29 cellular contexts compared by ENCODE assay signal in genomic region chrX:46737462-46737861, GRCh38. TPM values are rescaled to one million over a fixed set of nuclear protein-coding genes. Genes with fewer than 3 reads are reported as not detected.
DNase-seq lines count a peak whose midpoint lies in the region; ATAC-seq, FAIRE-seq and TF ChIP-seq lines count a peak whose summit lies in the region.
"Had no signal": no experiment of that assay in that cellular context is flagged by ENCODE, and none has a peak within 500 bp of the region (broad histone marks: within the 10 kb centered on the region; RNA-seq: fewer than 3 reads in every experiment).

No MANE protein-coding gene starts in this region.

- TF ChIP-seq CTCF in MCF 10A (IDR thresholded peaks at IDR 0.05; ENCODE audit: unreplicated experiment), result no peak
- no peak for TF ChIP-seq CTCF in breast epithelium (IDR thresholded peaks at IDR 0.05)
- no peak for TF ChIP-seq CTCF in astrocyte (IDR thresholded peaks at IDR 0.05; ENCODE audit: insufficient read depth, low read depth, low read length)
- no peak for TF ChIP-seq CTCF in GM10248 (IDR thresholded peaks at IDR 0.05; ENCODE audit: control extremely low read depth, extremely low read depth, low read depth, missing control alignments)

- H4K20me1 ChIP-seq in astrocyte (ENCODE audit: insufficient read depth, low read length), result peaks cover 3% of the 10 kb centered on the region
- H4K20me1 ChIP-seq: BLaER1 treated with 17β-estradiol and CSF1 and Interleukin-3, amounts not matched to agents 10 nM and 100 nM had no signal

- H3K27ac Mint-ChIP-seq in MCF 10A (ENCODE audit: low read depth, unreplicated experiment) (peak overlapping the region; percentile 75), astrocyte (ENCODE audit: unreplicated experiment) (no peak overlapping the region)
- H3K27ac Mint-ChIP-seq: activated CD4-positive, alpha-beta memory T cell treated with anti-CD3 and anti-CD28 coated beads for 36 hours; activated naive CD8-positive, alpha-beta T cell; activated T-helper 2 cell treated with anti-CD3 and anti-CD28 coated beads, Interferon-gamma antibody, Interleukin-2, Interleukin-4, amounts not matched to agents 10 μg/mL and 5 μg/mL and 100 μg/mL, durations not matched to agents 14 hours and 24 hours and 36 hours; neural progenitor cell had no signal

- peak; percentile 13 for FAIRE-seq in astrocyte (lab: Jason Lieb, UNC)

- H3K9ac ChIP-seq in astrocyte (ENCODE audit: low read length) (peak overlapping the region; percentile 62), skeletal muscle satellite cell (ENCODE audit: low read depth, low read length) (peak overlapping the region; percentile 59)
- H3K9ac ChIP-seq: BLaER1 treated with 17β-estradiol and CSF1 and Interleukin-3, amounts not matched to agents 10 nM and 100 nM; neural progenitor cell had no signal

- H3K4me1 ChIP-seq in breast epithelium (no peaks in the 10 kb centered on the region), astrocyte (ENCODE audit: insufficient read depth, low read length) (no peaks in the 10 kb centered on the region), skeletal muscle satellite cell (ENCODE audit: control insufficient read depth, insufficient read depth, low read length) (peaks cover 6% of the 10 kb centered on the region)
- H3K4me1 ChIP-seq: BLaER1 treated with 17β-estradiol and CSF1 and Interleukin-3, amounts not matched to agents 10 nM and 100 nM; esophagus squamous epithelium; neural progenitor cell; prostate gland had no signal

- H3K4me3 ChIP-seq in breast epithelium (no peak overlapping the region), astrocyte (ENCODE audit: insufficient read depth, low read depth, low read length) (no peak overlapping the region), skeletal muscle satellite cell (ENCODE audit: low read length) (no peak overlapping the region)
- H3K4me3 ChIP-seq: BLaER1 treated with 17β-estradiol and CSF1 and Interleukin-3, amounts not matched to agents 10 nM and 100 nM; coronary artery; esophagus squamous epithelium; neural progenitor cell; prostate gland had no signal

- peaks cover 15% of the 10 kb centered on the region for H3K4me1 Mint-ChIP-seq in MCF 10A (ENCODE audit: insufficient read depth, unreplicated experiment)
- no peaks in the 10 kb centered on the region for H3K4me1 Mint-ChIP-seq in astrocyte (ENCODE audit: low read depth, unreplicated experiment)
- H3K4me1 Mint-ChIP-seq: neural progenitor cell had no signal

- H3K9me3 ChIP-seq in breast epithelium, result peaks cover 15 to 41% of the 10 kb centered on the region in 2 donors
- H3K9me3 ChIP-seq in astrocyte (ENCODE audit: insufficient read depth, low read depth, low read length), result no peaks in the 10 kb centered on the region
- no peaks in the 10 kb centered on the region for H3K9me3 ChIP-seq in skeletal muscle satellite cell (replicated peaks; ENCODE audit: low read length)
- H3K9me3 ChIP-seq: prostate gland had no signal

- POLR2A ChIA-PET in MCF 10A (lab: Yijun Ruan, JAX), result interaction anchor here (0.6 kb wide), 1 partner anchor 91 kb away, joined by 3 read pairs; no protein-coding TSS in a partner anchor
- POLR2A ChIA-PET in GM10248 (lab: Yijun Ruan, JAX), result no interaction called here

- H3K27me3 Mint-ChIP-seq in MCF 10A (ENCODE audit: insufficient read depth, unreplicated experiment) (peaks cover 23% of the 10 kb centered on the region), astrocyte (ENCODE audit: low read depth, unreplicated experiment) (no peaks in the 10 kb centered on the region)
- H3K27me3 Mint-ChIP-seq: activated CD4-positive, alpha-beta memory T cell treated with anti-CD3 and anti-CD28 coated beads for 36 hours; activated naive CD8-positive, alpha-beta T cell had no signal

- no peak for ATAC-seq in GM19023 (IDR thresholded peaks at IDR 0.05; ENCODE audit: unreplicated experiment)
- ATAC-seq: activated CD4-positive, CD25-positive, alpha-beta regulatory T cell treated with anti-CD3 and anti-CD28 coated beads, Interleukin-2, amount 50 U/mL, for 24 hours had no signal

- TF ChIP-seq POLR2A in breast epithelium (IDR thresholded peaks at IDR 0.05), result no peak

- H3K4me2 ChIP-seq in astrocyte (ENCODE audit: low read length), result peak overlapping the region; percentile 15
- peak overlapping the region; percentile 33 for H3K4me2 ChIP-seq in skeletal muscle satellite cell (ENCODE audit: low read length)
- H3K4me2 ChIP-seq: BLaER1 treated with 17β-estradiol and CSF1 and Interleukin-3, amounts not matched to agents 10 nM and 100 nM; neural progenitor cell had no signal

- no peak overlapping the region for H3K27ac ChIP-seq in breast epithelium
- H3K27ac ChIP-seq in astrocyte (ENCODE audit: low read depth, low read length), result peak overlapping the region; percentile 71
- H3K27ac ChIP-seq: 22Rv1; BLaER1 treated with 17β-estradiol and CSF1 and Interleukin-3, amounts not matched to agents 10 nM and 100 nM; coronary artery; esophagus squamous epithelium; neural progenitor cell; prostate gland had no signal

- peaks cover 28% of the 10 kb centered on the region for H3K9me3 Mint-ChIP-seq in MCF 10A (ENCODE audit: unreplicated experiment)
- H3K9me3 Mint-ChIP-seq in astrocyte (ENCODE audit: unreplicated experiment), result no peaks in the 10 kb centered on the region

- H3K36me3 ChIP-seq in breast epithelium (no peaks in the 10 kb centered on the region), astrocyte (ENCODE audit: insufficient read depth, low read length) (no peaks in the 10 kb centered on the region), skeletal muscle satellite cell (ENCODE audit: insufficient read depth, low read length) (no peaks in the 10 kb centered on the region)
- H3K36me3 ChIP-seq: esophagus squamous epithelium, neural progenitor cell, prostate gland had no signal

- intact Hi-C loops in MCF 10A (cut with micrococcal nuclease), result no loop called here
- intact Hi-C loops in breast epithelium (cut with DNase I; ENCODE audit: low total_unique reads), result loop anchor here (2.0 kb wide), 1 partner anchor 17 kb away; no protein-coding TSS in a partner anchor

- H3K27me3 ChIP-seq in breast epithelium, result no peaks in the 10 kb centered on the region
- H3K27me3 ChIP-seq in astrocyte (ENCODE audit: insufficient read depth, low read length), result no peaks in the 10 kb centered on the region
- H3K27me3 ChIP-seq in skeletal muscle satellite cell (ENCODE audit: control insufficient read depth, insufficient read depth, low read length), result no peaks in the 10 kb centered on the region
- H3K27me3 ChIP-seq: BLaER1 treated with 17β-estradiol and CSF1 and Interleukin-3, amounts not matched to agents 10 nM and 100 nM; esophagus squamous epithelium; neural progenitor cell had no signal

- BruUV-seq in MCF 10A (replicated peaks; lab: Mats Ljungman, UMichigan), result no TSS peak

- H2AFZ ChIP-seq in astrocyte (ENCODE audit: low read depth, low read length), result no peak overlapping the region
- H2AFZ ChIP-seq: neural progenitor cell had no signal

- no peaks in the 10 kb centered on the region for H3K36me3 Mint-ChIP-seq in MCF 10A (ENCODE audit: insufficient read depth, unreplicated experiment)
- peaks cover 2% of the 10 kb centered on the region for H3K36me3 Mint-ChIP-seq in astrocyte (ENCODE audit: low read depth, unreplicated experiment)
- H3K36me3 Mint-ChIP-seq: neural progenitor cell had no signal

- H3K4me3 Mint-ChIP-seq in MCF 10A (ENCODE audit: unreplicated experiment) (no peak overlapping the region), astrocyte (ENCODE audit: unreplicated experiment) (no peak overlapping the region)
- H3K4me3 Mint-ChIP-seq: activated CD4-positive, alpha-beta memory T cell treated with anti-CD3 and anti-CD28 coated beads for 36 hours; activated naive CD8-positive, alpha-beta T cell; neural progenitor cell had no signal

- peaks cover 33% of the 10 kb centered on the region for H3K79me2 ChIP-seq in astrocyte (ENCODE audit: insufficient read depth, low read length)

- DNase-seq in MCF 10A (ENCODE audit: unreplicated experiment) (peak; percentile 18), breast epithelium (ENCODE audit: low spot score in 2 of 2) (no peak), astrocyte (ENCODE audit: low read depth) (peak; percentile 75), fibroblast of gingiva (ENCODE audit: low read depth) (peak; percentile 53), occipital lobe (lab: John Stamatoyannopoulos, UW) (no peak), GM10248 (ENCODE audit: extremely low spot score) (no peak)
- DNase-seq: activated CD4-positive, alpha-beta memory T cell treated with anti-CD3 and anti-CD28 coated beads for 36 hours; activated CD8-positive, alpha-beta memory T cell treated with anti-CD3 and anti-CD28 coated beads, Interleukin-2, amount 50 U/mL, for 48 hours; COR-L47; DND-41; esophagus squamous epithelium; head of caudate nucleus; KBM-7; MV-4-11; NCI-H1694; NCI-H2171 treated with DMSO at 0.1 percent for 48 hours; NCI-H69; substantia nigra; T-helper 1 cell had no signal

- CTCF ChIA-PET in MCF 10A (lab: Yijun Ruan, JAX) (interaction anchor here (1.2 kb wide), 1 partner anchor 59 kb away, joined by 6 read pairs; no protein-coding TSS in a partner anchor), GM10248 (lab: Yijun Ruan, JAX) (no interaction called here)

RNA-seq across cellular contexts. Expression of gene SLC9A7, which starts 21.5 kb away (rescaled TPM):
- total RNA-seq in MCF 10A (2022) (28.3 and 29.3 TPM in 2 replicates), breast epithelium (10 to 100 TPM in 2 of 3 donors, 1 to 10 TPM in 1; 1.6 to 28.1 (median 12.8) TPM), astrocyte (20.8 and 21.0 TPM in 2 replicates), occipital lobe (26.2 TPM)
- 42.3 and 47.6 TPM in 2 replicates for total RNA-seq in skeletal muscle satellite cell (2012; rRNA removed)

Comparison
In these comparisons a context has a peak if more than half of its experiments do, and no peak if none do; other contexts are left out.
1. DNase-seq: peak in MCF 10A (single experiment), astrocyte (single experiment) and fibroblast of gingiva (single experiment); none in breast epithelium (0 of 2), occipital lobe (single experiment) and GM10248 (single experiment).